Comparison of ENCODE assay signal across 8 cellular contexts in the genomic region with DNA sequence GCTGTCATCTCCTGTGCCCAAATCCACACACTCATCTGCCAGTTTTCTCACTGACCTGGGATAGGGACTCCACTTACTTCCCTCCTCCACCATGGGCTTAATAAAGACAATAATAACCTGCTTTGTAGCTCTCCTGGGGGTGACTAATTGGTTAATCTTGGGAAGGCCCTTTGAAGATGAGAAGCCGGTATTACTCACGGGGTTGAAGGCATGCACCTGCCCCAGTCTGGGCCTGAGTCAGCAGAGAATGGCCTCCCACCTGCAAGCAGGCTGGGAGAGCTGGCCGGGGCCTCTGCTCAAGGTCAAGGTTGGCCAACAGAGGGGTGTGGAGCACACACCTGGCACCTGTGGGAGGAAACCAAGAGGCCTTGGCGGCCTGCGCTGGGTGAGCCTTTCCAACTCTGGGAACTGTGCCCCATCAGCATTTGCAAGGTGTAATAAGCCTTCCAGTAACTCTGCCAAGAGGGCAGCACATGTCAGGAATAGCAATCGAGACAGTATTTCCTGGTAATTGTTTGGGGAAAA. TPM values are rescaled to one million over a fixed set of nuclear protein-coding genes. Genes with fewer than 3 reads are reported as not detected.
DNase-seq lines count a peak whose midpoint lies in the region; ATAC-seq and TF ChIP-seq lines count a peak whose summit lies in the region.

No MANE protein-coding gene starts in this region.

- no peaks in the 10 kb centered on the region for H3K9me3 Mint-ChIP-seq in mesothelial cell of epicardium

- peak overlapping the region; percentile 96 to 97 for H3K27ac ChIP-seq in esophagus (ENCODE audit: low read depth in 2 of 2, low read length in 1 of 2)

- H3K27me3 Mint-ChIP-seq in mesothelial cell of epicardium (ENCODE audit: low read depth), result no peaks in the 10 kb centered on the region

- peak overlapping the region; percentile 57 for H3K9ac ChIP-seq in skeletal muscle satellite cell (ENCODE audit: low read depth, low read length)

- DNase-seq in NCI-H1092 treated with DMSO at 0.1 percent for 48 hours (lab: John Stamatoyannopoulos, UW), result peak; percentile 44
- DNase-seq in NCI-H1092 (lab: John Stamatoyannopoulos, UW), result no peak
- peak; percentile 66 for DNase-seq in NCI-H2196 (lab: John Stamatoyannopoulos, UW; ENCODE audit: unreplicated experiment)
- DNase-seq in mesothelial cell of epicardium (ENCODE audit: low spot score in 2 of 2, unreplicated experiment in 2 of 2), result no peak

- H3K4me2 ChIP-seq in skeletal muscle satellite cell (ENCODE audit: low read length), result peak overlapping the region; percentile 17

- 25 to 37% methylated on average over 6 of the region's 6 CpGs for WGBS in esophagus, 2 donors

- no peak overlapping the region for H3K27ac Mint-ChIP-seq in mesothelial cell of epicardium

- H3K9me3 ChIP-seq in esophagus (ENCODE audit: control insufficient read depth in 2 of 2, insufficient read depth in 1 of 2, low read depth in 1 of 2, low read length in 1 of 2) (no peaks in the 10 kb centered on the region), skeletal muscle satellite cell (replicated peaks; ENCODE audit: low read length) (no peaks in the 10 kb centered on the region)

- no peak overlapping the region for H3K4me3 ChIP-seq in esophagus (ENCODE audit: low read depth in 1 of 2, low read length in 2 of 2)
- H3K4me3 ChIP-seq in skeletal muscle satellite cell (ENCODE audit: low read length), result no peak overlapping the region

- no peak for TF ChIP-seq CTCF in mesothelial cell of epicardium (IDR thresholded peaks at IDR 0.05; ENCODE audit: unreplicated experiment)

- H3K4me3 Mint-ChIP-seq in mesothelial cell of epicardium, result no peak overlapping the region

- peaks cover 30% of the 10 kb centered on the region for H3K4me1 Mint-ChIP-seq in mesothelial cell of epicardium

- H3K27me3 ChIP-seq in esophagus (ENCODE audit: control insufficient read depth in 1 of 2, insufficient read depth in 2 of 2, low read length in 2 of 2), result no peaks in the 10 kb centered on the region
- H3K27me3 ChIP-seq in skeletal muscle satellite cell (ENCODE audit: control insufficient read depth, insufficient read depth, low read length), result no peaks in the 10 kb centered on the region

- H3K36me3 ChIP-seq in esophagus (ENCODE audit: control insufficient read depth in 2 of 2, insufficient read depth in 2 of 2, low read length in 1 of 2), result no peaks in the 10 kb centered on the region
- no peaks in the 10 kb centered on the region for H3K36me3 ChIP-seq in skeletal muscle satellite cell (ENCODE audit: insufficient read depth, low read length)

- H3K4me1 ChIP-seq in esophagus (ENCODE audit: control insufficient read depth in 2 of 2, insufficient read depth in 2 of 2, low read length in 1 of 2) (peaks cover 4 to 26% of the 10 kb centered on the region in 2 donors), skeletal muscle satellite cell (ENCODE audit: control insufficient read depth, insufficient read depth, low read length) (peaks cover 72% of the 10 kb centered on the region)

- ATAC-seq in HG03139 (IDR thresholded peaks at IDR 0.05; ENCODE audit: unreplicated experiment) (no peak), GM21825 (IDR thresholded peaks at IDR 0.05; ENCODE audit: unreplicated experiment) (no peak)

- no peaks in the 10 kb centered on the region for H3K36me3 Mint-ChIP-seq in mesothelial cell of epicardium

RNA-seq across cellular contexts. Expression of a gene that starts 49.1 kb away (rescaled TPM):
- 10 to 100 TPM; 43.4 to 61.1 TPM for polyA plus RNA-seq in esophagus
- 90.2 and 104 TPM in 2 replicates for total RNA-seq in skeletal muscle satellite cell (2012; rRNA removed)
- total RNA-seq in mesothelial cell of epicardium, result 166 to 178 TPM (median 171 TPM) in 3 replicates

Comparison
In these comparisons a context has a peak if more than half of its experiments do, and no peak if none do; other contexts are left out.
1. DNase-seq: peak in NCI-H1092 treated with DMSO at 0.1 percent for 48 hours (single experiment) and NCI-H2196 (single experiment); none in NCI-H1092 (single experiment) and mesothelial cell of epicardium (0 of 2).